Comparison of ENCODE assay signal across 11 cellular contexts in genomic region chr18:4454548-4455112, GRCh38. TPM values are rescaled to one million over a fixed set of nuclear protein-coding genes. Genes with fewer than 3 reads are reported as not detected.
DNase-seq lines count a peak whose midpoint lies in the region; ATAC-seq and TF ChIP-seq lines count a peak whose summit lies in the region.
"Had no signal": no experiment of that assay in that cellular context is flagged by ENCODE, and none has a peak within 500 bp of the region (broad histone marks: within the 10 kb centered on the region; RNA-seq: fewer than 3 reads in every experiment).

No MANE protein-coding gene starts in this region.

- ATAC-seq in body of pancreas (peak; percentile 39), right lobe of liver (peak in 2 of 4 donors; percentile 21 to 35), GM19035 (IDR thresholded peaks at IDR 0.05; ENCODE audit: unreplicated experiment) (no peak)
- ATAC-seq: stimulated activated effector memory CD8-positive, alpha-beta T cell treated with anti-CD3 and anti-CD28 coated beads, Interleukin-12 subunit alpha, Interleukin-12 subunit beta, amount 100 ng/mL, for 72 hours had no signal

- H3K36me3 ChIP-seq in cardiac muscle cell (no peaks in the 10 kb centered on the region), body of pancreas (replicated peaks in 1 of 2; ENCODE audit: insufficient read depth in 1 of 2, low read depth in 2 of 2) (no peaks in the 10 kb centered on the region), right lobe of liver (no peaks in the 10 kb centered on the region), vagina (no peaks in the 10 kb centered on the region), osteoblast (ENCODE audit: insufficient read depth, low read length) (no peaks in the 10 kb centered on the region)

- intact Hi-C loops in cardiac septum (cut with DNase I): no loop called here
- intact Hi-C loops in body of pancreas (cut with DNase I): no loop called here
- intact Hi-C loops in right lobe of liver (cut with DNase I): no loop called here
- intact Hi-C loops in vagina (cut with DNase I): no loop called here

- no peak for DNase-seq in cardiac muscle cell (ENCODE audit: low read depth in 1 of 2, low spot score in 1 of 2)
- no peak for DNase-seq in cardiac septum (ENCODE audit: low spot score)
- peak in 1 of 4 donors; percentile 8 for DNase-seq in body of pancreas
- DNase-seq in right lobe of liver: peak in 2 of 3 donors; percentile 16 to 42
- DNase-seq in vagina (ENCODE audit: extremely low spot score in 2 of 2): no peak
- DNase-seq in osteoblast (ENCODE audit: insufficient read length, low spot score, missing footprints): no peak
- DNase-seq in SKM-1 (lab: John Stamatoyannopoulos, UW; ENCODE audit: unreplicated experiment): no peak
- DNase-seq: activated gamma-delta T cell, NCI-H748 treated with DMSO at 0.1 percent for 48 hours had no signal

- H3K27me3 ChIP-seq in cardiac muscle cell: peaks cover 38% of the 10 kb centered on the region
- no peaks in the 10 kb centered on the region for H3K27me3 ChIP-seq in body of pancreas
- no peaks in the 10 kb centered on the region for H3K27me3 ChIP-seq in right lobe of liver
- H3K27me3 ChIP-seq in vagina: no peaks in the 10 kb centered on the region
- H3K27me3 ChIP-seq in osteoblast (ENCODE audit: insufficient read depth, low read length): peaks cover 2% of the 10 kb centered on the region

- H2AFZ ChIP-seq in osteoblast (ENCODE audit: low read length): no peak overlapping the region

- H3K27ac ChIP-seq in cardiac muscle cell (no peak overlapping the region), body of pancreas (no peak overlapping the region), right lobe of liver (no peak overlapping the region), vagina (no peak overlapping the region), osteoblast (ENCODE audit: low read depth, low read length) (no peak overlapping the region)

- H3K9me3 ChIP-seq in cardiac muscle cell (ENCODE audit: low read depth) (no peaks in the 10 kb centered on the region), body of pancreas (no peaks in the 10 kb centered on the region), right lobe of liver (no peaks in the 10 kb centered on the region), vagina (no peaks in the 10 kb centered on the region), osteoblast (ENCODE audit: low read depth, low read length) (no peaks in the 10 kb centered on the region)

- no peak overlapping the region for H3K4me2 ChIP-seq in osteoblast (ENCODE audit: insufficient read depth, low read length)

- WGBS in body of pancreas, 2 donors: 0 to 2% methylated on average over 4 to 43 of the region's 65 CpGs
- WGBS in right lobe of liver (ENCODE audit: insufficient coverage, low coverage, low lambda C conversion rate, missing lambda C conversion rate): 3% methylated on average over 8 of the region's 65 CpGs

- H3K4me3 ChIP-seq in cardiac muscle cell (peak overlapping the region; percentile 36), body of pancreas (peak overlapping the region in 1 of 2 donors; percentile 34), right lobe of liver (peak overlapping the region in 1 of 3 donors; percentile 39), vagina (peak overlapping the region; percentile 35 to 39), osteoblast (ENCODE audit: insufficient read depth, low read length) (no peak overlapping the region)

- no peaks in the 10 kb centered on the region for H3K79me2 ChIP-seq in osteoblast (ENCODE audit: insufficient read depth, low read length)

- no peaks in the 10 kb centered on the region for H4K20me1 ChIP-seq in osteoblast (ENCODE audit: insufficient read depth, low read length)

- TF ChIP-seq CTCF in cardiac muscle cell (IDR thresholded peaks at IDR 0.05; ENCODE audit: low read depth, low read length) (no peak), body of pancreas (IDR thresholded peaks at IDR 0.05) (no peak), right lobe of liver (IDR thresholded peaks at IDR 0.05) (no peak), vagina (IDR thresholded peaks at IDR 0.05) (no peak), osteoblast (IDR thresholded peaks at IDR 0.05; ENCODE audit: extremely low read depth, low read depth, low read length) (no peak)

- TF ChIP-seq POLR2A in body of pancreas (IDR thresholded peaks at IDR 0.05) (no peak), right lobe of liver (IDR thresholded peaks at IDR 0.05) (no peak), vagina (IDR thresholded peaks at IDR 0.05) (no peak)

- H3K4me1 ChIP-seq in cardiac muscle cell (ENCODE audit: low read depth) (no peaks in the 10 kb centered on the region), body of pancreas (peaks cover 18% of the 10 kb centered on the region), right lobe of liver (peaks cover 0 to 14% (median 0%) of the 10 kb centered on the region in 4 donors), vagina (peaks cover 9% of the 10 kb centered on the region), osteoblast (ENCODE audit: insufficient read depth, low read length) (no peaks in the 10 kb centered on the region)

RNA-seq across cellular contexts. Expression of gene DLGAP1, which starts 0.5 kb away (rescaled TPM):
- total RNA-seq in cardiac muscle cell: 3.1 and 7.9 TPM in 2 replicates
- 0.89 and 2.5 TPM in 2 replicates for polyA plus RNA-seq in cardiac muscle cell
- total RNA-seq in cardiac septum: 6.5 TPM
- 1 to 10 TPM in 1 of 2 donors, under 1 TPM in 1; 0.52 to 7.9 TPM for total RNA-seq in body of pancreas
- under 1 TPM in 4 of 6 experiments, not detected in 2; 0.09 to 0.31 (median 0.18) TPM for total RNA-seq in right lobe of liver
- total RNA-seq in vagina: 3.2 TPM
- total RNA-seq in osteoblast: not detected in 2 replicates

Comparison
In these comparisons a context has a peak if more than half of its experiments do, and no peak if none do; other contexts are left out.
1. DNase-seq: peak in right lobe of liver (2 of 3); none in cardiac muscle cell (0 of 2), cardiac septum (single experiment), vagina (0 of 2), osteoblast (single experiment) and SKM-1 (single experiment).